1 cellular context compared by ENCODE assay signal in the genomic region with DNA sequence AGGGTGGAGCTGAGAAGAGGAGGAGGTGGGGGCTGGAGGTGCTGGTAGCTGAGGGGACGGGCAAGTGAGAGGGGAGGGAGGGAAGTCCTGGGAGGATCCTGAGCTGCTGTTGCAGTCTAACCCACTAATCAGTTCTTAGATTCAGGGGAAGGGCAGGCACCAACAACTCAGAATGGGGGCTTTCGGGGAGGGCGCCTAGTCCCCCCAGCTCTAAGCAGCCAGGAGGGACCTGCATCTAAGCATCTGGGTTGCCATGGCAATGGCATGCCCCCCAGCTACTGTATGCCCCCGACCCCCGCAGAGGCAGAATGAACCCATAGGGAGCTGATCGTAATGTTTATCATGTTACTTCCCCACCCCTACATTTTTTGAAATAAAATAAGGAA.
TF ChIP-seq lines count a peak whose summit lies in the region.

No MANE protein-coding gene starts in this region.

TF ChIP-seq in H1, 55 proteins besides CTCF, POLR2A, EP300 and RAD21:
- TF ChIP-seq SAP30 (IDR thresholded peaks at IDR 0.05; ENCODE audit: insufficient read depth, insufficient replicate concordance, low read length) (no peak), CEBPB (IDR thresholded peaks at IDR 0.05; ENCODE audit: low read depth, low read length) (no peak), RNF2 (IDR thresholded peaks at IDR 0.05; ENCODE audit: borderline replicate concordance, low read depth, low read length, missing control alignments, poor library complexity, severe bottlenecking) (no peak), TEAD4 (IDR thresholded peaks at IDR 0.05; ENCODE audit: low read depth, low read length) (no peak), POLR2AphosphoS5 (IDR thresholded peaks at IDR 0.05; ENCODE audit: low read depth, low read length) (0 out of 2 replicates have a peak, but pooled peaks have one; percentile 1), SIRT6 (IDR thresholded peaks at IDR 0.05; ENCODE audit: low read length) (no peak)
TF ChIP-seq in H1: peak in this region for 1.
